9 cellular contexts compared by ENCODE assay signal in the genomic region with DNA sequence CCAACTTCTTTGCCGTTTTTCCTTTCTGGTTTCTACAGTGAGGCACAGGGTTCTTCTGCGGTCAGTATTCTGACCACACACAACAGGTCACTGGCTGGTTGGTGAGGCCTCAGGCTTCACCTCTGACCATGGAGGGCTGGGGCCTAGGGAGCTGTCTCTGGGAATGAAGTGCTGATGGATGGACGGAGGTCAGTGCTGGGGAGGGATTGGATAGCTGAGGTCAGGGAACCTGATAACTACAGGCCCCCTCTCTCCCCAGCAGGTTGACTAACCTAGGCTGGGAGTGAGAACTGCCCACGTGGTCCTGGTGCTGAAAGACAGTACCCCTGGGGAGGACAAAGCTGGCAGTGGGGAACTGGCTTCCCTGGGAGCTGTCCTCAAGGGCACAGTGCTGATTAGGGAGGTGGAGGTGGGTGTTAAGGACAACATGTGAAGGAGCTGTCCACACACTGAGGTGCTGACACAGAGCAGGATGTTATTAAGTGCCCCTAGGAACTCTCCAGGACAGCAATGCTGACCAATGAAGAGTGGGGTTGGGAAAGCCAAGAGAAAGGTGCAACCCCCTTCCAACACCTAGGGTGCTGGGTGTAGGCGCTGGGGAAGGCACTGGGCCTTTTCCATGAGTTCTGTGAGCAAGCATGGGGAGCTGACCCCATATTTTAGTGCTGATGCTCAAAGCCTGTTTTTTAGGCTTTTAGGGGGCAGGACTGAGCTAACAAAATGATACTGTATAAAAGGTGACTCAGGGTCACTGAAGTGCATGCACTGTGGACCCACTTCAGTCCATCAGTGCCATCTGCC. TPM values are rescaled to one million over a fixed set of nuclear protein-coding genes. Genes with fewer than 3 reads are reported as not detected.
A peak's percentile ranks its signal among the peaks of the same experiment; 100 is the strongest.
DNase-seq lines count a peak whose midpoint lies in the region; ATAC-seq and TF ChIP-seq lines count a peak whose summit lies in the region.
"Had no signal": no experiment of that assay in that cellular context is flagged by ENCODE, and none has a peak within 500 bp of the region (broad histone marks: within the 10 kb centered on the region; RNA-seq: fewer than 3 reads in every experiment).

No MANE protein-coding gene starts in this region.

- H3K9ac ChIP-seq in colonic mucosa (ENCODE audit: low read depth in 2 of 2, low read length in 2 of 2) = no peak overlapping the region

- TF ChIP-seq POLR2A in gastroesophageal sphincter (IDR thresholded peaks at IDR 0.05) = no peak

- no peak overlapping the region for H3K27ac Mint-ChIP-seq in T-helper 17 cell
- H3K27ac Mint-ChIP-seq in mesothelial cell of epicardium = no peak overlapping the region
- no peak overlapping the region for H3K27ac Mint-ChIP-seq in activated T-helper 17 cell treated with anti-CD3 and anti-CD28 coated beads, Interleukin-2, amount 50 U/mL, for 72 hours
- H3K27ac Mint-ChIP-seq: dendritic cell treated with granulocyte-macrophage colony-stimulating factor and Interleukin-4, amounts not matched to agents 40 ng/mL and 50 ng/mL, for 4 days had no signal

- no peaks in the 10 kb centered on the region for H3K9me3 Mint-ChIP-seq in mesothelial cell of epicardium
- no peaks in the 10 kb centered on the region for H3K9me3 Mint-ChIP-seq in activated T-helper 17 cell treated with anti-CD3 and anti-CD28 coated beads, Interleukin-2, amount 50 U/mL, for 72 hours
- H3K9me3 Mint-ChIP-seq: dendritic cell treated with granulocyte-macrophage colony-stimulating factor and Interleukin-4, amounts not matched to agents 40 ng/mL and 50 ng/mL, for 4 days had no signal

- intact Hi-C loops in colonic mucosa (cut with DNase I) = no loop called here

- TF ChIP-seq EP300 in gastroesophageal sphincter (IDR thresholded peaks at IDR 0.05) = no peak

- CTCF ChIA-PET in AG04450 (lab: Charles Lee) = interaction anchor here (1.0 kb wide), 1 partner anchor 278 kb away, joined by 3 read pairs; no protein-coding TSS in a partner anchor

- H3K27me3 Mint-ChIP-seq in T-helper 17 cell (peaks cover 14% of the 10 kb centered on the region), mesothelial cell of epicardium (ENCODE audit: low read depth) (peaks cover 28% of the 10 kb centered on the region)
- H3K27me3 Mint-ChIP-seq in activated T-helper 17 cell treated with anti-CD3 and anti-CD28 coated beads, Interleukin-2, amount 50 U/mL, for 72 hours = peaks cover 16% of the 10 kb centered on the region

- DNase-seq in AG04450 (ENCODE audit: low read depth, low spot score) (peak; percentile 41), HFF-Myc (ENCODE audit: extremely low read depth, low read depth) (peak; percentile 56), T-helper 17 cell (peak in 2 of 3 donors; percentile 14 to 35), colonic mucosa (peak; percentile 36), mesothelial cell of epicardium (ENCODE audit: low spot score in 2 of 2, unreplicated experiment in 2 of 2) (peak; percentile 58 to 83), hippocampal formation (lab: John Stamatoyannopoulos, UW) (no peak)

- POLR2A ChIA-PET in AG04450 (lab: Yijun Ruan, JAX) = no interaction called here

- H3K27ac ChIP-seq in AG04450 (ENCODE audit: low read depth, low read length) (no peak overlapping the region), colonic mucosa (no peak overlapping the region), gastroesophageal sphincter (no peak overlapping the region)

- no peak overlapping the region for H3K4me3 ChIP-seq in AG04450 (ENCODE audit: low read depth, low read length)
- H3K4me3 ChIP-seq in HFF-Myc (replicated peaks; ENCODE audit: low read depth, low read length) = no peak overlapping the region
- H3K4me3 ChIP-seq in colonic mucosa = no peak overlapping the region
- no peak overlapping the region for H3K4me3 ChIP-seq in gastroesophageal sphincter

- H3K36me3 Mint-ChIP-seq in T-helper 17 cell (ENCODE audit: low read depth) (no peaks in the 10 kb centered on the region), mesothelial cell of epicardium (no peaks in the 10 kb centered on the region)
- no peaks in the 10 kb centered on the region for H3K36me3 Mint-ChIP-seq in activated T-helper 17 cell treated with anti-CD3 and anti-CD28 coated beads, Interleukin-2, amount 50 U/mL, for 72 hours (ENCODE audit: low read depth)

- H3K9me3 ChIP-seq in AG04450 (ENCODE audit: control insufficient read depth, insufficient read depth, low read length) (no peaks in the 10 kb centered on the region), T-helper 17 cell (ENCODE audit: control insufficient read depth, low read length, poor library complexity, severe bottlenecking) (peaks cover 2% of the 10 kb centered on the region), colonic mucosa (no peaks in the 10 kb centered on the region), gastroesophageal sphincter (no peaks in the 10 kb centered on the region)

- no peaks in the 10 kb centered on the region for H3K36me3 ChIP-seq in colonic mucosa
- H3K36me3 ChIP-seq in gastroesophageal sphincter = no peaks in the 10 kb centered on the region

- no peak for TF ChIP-seq CTCF in AG04450 (IDR thresholded peaks at IDR 0.05; ENCODE audit: low read depth, low read length)
- TF ChIP-seq CTCF in HFF-Myc (IDR thresholded peaks at IDR 0.05; ENCODE audit: low read depth, low read length, missing control alignments) = no peak
- no peak for TF ChIP-seq CTCF in colonic mucosa (IDR thresholded peaks at IDR 0.05)
- no peak for TF ChIP-seq CTCF in mesothelial cell of epicardium (IDR thresholded peaks at IDR 0.05; ENCODE audit: unreplicated experiment)
- TF ChIP-seq CTCF in gastroesophageal sphincter (IDR thresholded peaks at IDR 0.05) = no peak

- no peaks in the 10 kb centered on the region for H3K4me1 ChIP-seq in colonic mucosa
- no peaks in the 10 kb centered on the region for H3K4me1 ChIP-seq in gastroesophageal sphincter

- H3K4me1 Mint-ChIP-seq in T-helper 17 cell (no peaks in the 10 kb centered on the region), mesothelial cell of epicardium (no peaks in the 10 kb centered on the region)
- no peaks in the 10 kb centered on the region for H3K4me1 Mint-ChIP-seq in activated T-helper 17 cell treated with anti-CD3 and anti-CD28 coated beads, Interleukin-2, amount 50 U/mL, for 72 hours

- H3K4me3 Mint-ChIP-seq in T-helper 17 cell (no peak overlapping the region), mesothelial cell of epicardium (no peak overlapping the region)
- H3K4me3 Mint-ChIP-seq in activated T-helper 17 cell treated with anti-CD3 and anti-CD28 coated beads, Interleukin-2, amount 50 U/mL, for 72 hours = no peak overlapping the region
- H3K4me3 Mint-ChIP-seq: dendritic cell treated with granulocyte-macrophage colony-stimulating factor and Interleukin-4, amounts not matched to agents 40 ng/mL and 50 ng/mL, for 4 days had no signal

- H3K27me3 ChIP-seq in AG04450 (ENCODE audit: control insufficient read depth, insufficient read depth, low read length) (peaks cover 13% of the 10 kb centered on the region), colonic mucosa (no peaks in the 10 kb centered on the region), gastroesophageal sphincter (peaks cover 16% of the 10 kb centered on the region)

- 10 to 32% methylated on average over 2 to 3 of the region's 5 CpGs for WGBS in gastroesophageal sphincter (ENCODE audit: low coverage in 1 of 2), 2 donors

- peak; percentile 70 for ATAC-seq in T-helper 17 cell
- no peak for ATAC-seq in gastroesophageal sphincter
- ATAC-seq in activated T-helper 17 cell treated with anti-CD3 and anti-CD28 coated beads, Interleukin-2, amount 50 U/mL, for 72 hours (replicated peaks) = no peak

RNA-seq across cellular contexts. Expression of a gene that starts 45.2 kb away (rescaled TPM):
- polyA plus RNA-seq in AG04450 (2011; rRNA removed) = 0.01 TPM in 2 replicates
- not detected in 2 replicates for polyA minus RNA-seq in AG04450 (2011; rRNA and poly(A)+ RNA removed)
- total RNA-seq in T-helper 17 cell (not detected), colonic mucosa (under 1 TPM; 0.07 to 0.11 TPM), mesothelial cell of epicardium (not detected in 3 replicates), gastroesophageal sphincter (under 1 TPM in 3 of 4 donors, not detected in 1; 0.13 to 0.30 (median 0.27) TPM)
- not detected for total RNA-seq in activated T-helper 17 cell treated with anti-CD3 and anti-CD28 coated beads, Interleukin-2, amount 50 U/mL, for 72 hours

Comparison
In these comparisons a context has a peak if more than half of its experiments do, and no peak if none do; other contexts are left out.
1. DNase-seq: peak in AG04450 (single experiment), HFF-Myc (single experiment), T-helper 17 cell (2 of 3), colonic mucosa (single experiment) and mesothelial cell of epicardium (2 of 2); none in hippocampal formation (0 of 2).